17 cellular contexts compared by ENCODE assay signal in the genomic region with DNA sequence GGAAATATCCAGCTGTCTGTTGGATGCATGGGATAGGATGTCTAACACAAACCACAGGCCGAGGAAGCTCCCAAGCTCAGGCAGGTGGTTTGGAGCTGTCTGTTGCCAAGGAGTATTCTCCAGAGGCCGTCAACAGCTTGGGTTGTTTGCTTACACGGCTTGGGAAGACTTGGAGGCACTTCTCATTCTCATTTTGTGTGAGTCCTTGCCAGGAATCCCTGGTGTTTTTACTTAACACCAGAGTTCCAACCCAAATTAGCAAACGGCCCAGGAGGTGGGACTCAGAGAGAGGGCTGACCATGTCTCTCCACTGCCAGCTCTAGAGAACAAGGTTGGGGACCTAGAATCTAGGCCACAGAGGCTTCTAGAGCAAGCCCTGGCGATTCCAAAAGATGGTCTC.
DNase-seq lines count a peak whose midpoint lies in the region; ATAC-seq and TF ChIP-seq lines count a peak whose summit lies in the region.
"Had no signal": no experiment of that assay in that cellular context is flagged by ENCODE, and none has a peak within 500 bp of the region (broad histone marks: within the 10 kb centered on the region; RNA-seq: fewer than 3 reads in every experiment).

No MANE protein-coding gene starts in this region.

- no peak overlapping the region for H3T11ph ChIP-seq in H9 (ENCODE audit: low read length)

- no peaks in the 10 kb centered on the region for H3K79me1 ChIP-seq in H9 (ENCODE audit: insufficient read depth, low read depth, low read length, poor library complexity, severe bottlenecking)

- H4K5ac ChIP-seq in H9 (ENCODE audit: insufficient read length, low read depth, low read length) = no peak overlapping the region

- H3K14ac ChIP-seq in H9 (ENCODE audit: insufficient read depth, low read length) = no peak overlapping the region

- H3K9me3 Mint-ChIP-seq in H9 (no peaks in the 10 kb centered on the region; a peak in 2 of 5 replicates), progenitor cell of endocrine pancreas (ENCODE audit: low read depth) (no peaks in the 10 kb centered on the region)
- H3K9me3 Mint-ChIP-seq: activated naive CD8-positive, alpha-beta T cell treated with anti-CD3 and anti-CD28 coated beads, Interleukin-2, amount 10 ng/mL, durations not matched to agents 7 days and 5 days had no signal

- H3K27me3 Mint-ChIP-seq in H9 (ENCODE audit: low read depth) (peaks cover 2% of the 10 kb centered on the region), progenitor cell of endocrine pancreas (no peaks in the 10 kb centered on the region)

- no peak overlapping the region for H3K4me3 ChIP-seq in skeletal muscle cell (ENCODE audit: low read depth, low read length)
- H3K4me3 ChIP-seq: pancreas had no signal

- no peak overlapping the region for H2BK120ac ChIP-seq in H9 (ENCODE audit: low read depth, low read length, poor library complexity, severe bottlenecking)

- no peak overlapping the region for H3K23ac ChIP-seq in H9 (ENCODE audit: insufficient read length, low read depth, low read length)

- peak; percentile 84 for ATAC-seq in Right ventricle myocardium superior (ENCODE audit: poor library complexity)
- no peak for ATAC-seq in HG03469 (IDR thresholded peaks at IDR 0.05; ENCODE audit: unreplicated experiment)

- H2BK12ac ChIP-seq in H9 (ENCODE audit: insufficient read length, low read depth, low read length) = no peak overlapping the region

- no peaks in the 10 kb centered on the region for H3K27me3 ChIP-seq in H9 (ENCODE audit: insufficient read depth, low read length)
- H3K27me3 ChIP-seq: pancreas had no signal

- H3K56ac ChIP-seq in H9 (ENCODE audit: insufficient read length, low read depth, low read length) = no peak overlapping the region

- H4K91ac ChIP-seq in H9 (ENCODE audit: insufficient read length, low read depth, low read length) = no peak overlapping the region

- DNase-seq in GM03348 (ENCODE audit: low spot score) (peak; percentile 34), NCI-H69 (lab: John Stamatoyannopoulos, UW) (peak; percentile 74), Right ventricle myocardium superior (peak; percentile 53), skeletal muscle cell (ENCODE audit: low read depth) (peak; percentile 48), H9 (no peak), progenitor cell of endocrine pancreas (ENCODE audit: low spot score, unreplicated experiment) (no peak), NCI-H82 (lab: John Stamatoyannopoulos, UW) (no peak)
- DNase-seq: activated CD4-positive, alpha-beta T cell treated with anti-CD3 and anti-CD28 coated beads, Interleukin-2, amount 50 U/mL, for 4 hours; activated naive CD8-positive, alpha-beta T cell treated with anti-CD3 and anti-CD28 coated beads, Interleukin-2, amount 10 ng/mL, durations not matched to agents 7 days and 5 days; activated T-cell treated with anti-CD3 and anti-CD28 coated beads, Interleukin-2, amount 50 U/mL, for 1 hour; effector CD8-positive, alpha-beta T cell; foreskin melanocyte; NCI-H2029 treated with DMSO at 0.1 percent for 48 hours; NCI-H774; pancreas; stimulated activated CD4-positive, alpha-beta T cell treated with anti-CD3 and anti-CD28 coated beads, Interleukin-15, amount 100 ng/mL, for 24 hours had no signal

- H3K4ac ChIP-seq in H9 (ENCODE audit: low read depth, low read length) = no peak overlapping the region

- H3K18ac ChIP-seq in H9 (ENCODE audit: insufficient read length, low read depth, low read length) = no peak overlapping the region

- H3K36me3 Mint-ChIP-seq in H9 (ENCODE audit: insufficient read depth in 1 of 3, low read depth in 3 of 3) (no peaks in the 10 kb centered on the region; a peak in 1 of 7 replicates), progenitor cell of endocrine pancreas (ENCODE audit: insufficient read depth) (no peaks in the 10 kb centered on the region)
- H3K36me3 Mint-ChIP-seq: activated naive CD8-positive, alpha-beta T cell treated with anti-CD3 and anti-CD28 coated beads, Interleukin-2, amount 10 ng/mL, durations not matched to agents 7 days and 5 days had no signal

- H3K27ac Mint-ChIP-seq in H9 (no peak overlapping the region; a peak in 1 of 7 replicates), progenitor cell of endocrine pancreas (no peak overlapping the region)
- H3K27ac Mint-ChIP-seq: activated naive CD8-positive, alpha-beta T cell treated with anti-CD3 and anti-CD28 coated beads, Interleukin-2, amount 10 ng/mL, durations not matched to agents 7 days and 5 days had no signal

- H2BK20ac ChIP-seq in H9 (ENCODE audit: low read depth, low read length, poor library complexity, severe bottlenecking) = no peak overlapping the region

- H3K9me3 ChIP-seq in H9 (ENCODE audit: control insufficient read depth, low read depth, low read length) = no peaks in the 10 kb centered on the region
- H3K9me3 ChIP-seq: pancreas had no signal

- no peak overlapping the region for H2AFZ ChIP-seq in H9 (ENCODE audit: low read length)

- H3K4me1 Mint-ChIP-seq in H9 = no peaks in the 10 kb centered on the region
- peaks cover 6% of the 10 kb centered on the region for H3K4me1 Mint-ChIP-seq in progenitor cell of endocrine pancreas (ENCODE audit: low read depth)
- H3K4me1 Mint-ChIP-seq: activated naive CD8-positive, alpha-beta T cell treated with anti-CD3 and anti-CD28 coated beads, Interleukin-2, amount 10 ng/mL, durations not matched to agents 7 days and 5 days had no signal

- no peaks in the 10 kb centered on the region for H3K4me1 ChIP-seq in H9 (ENCODE audit: insufficient read depth, low read length)

- no peak overlapping the region for H2AK5ac ChIP-seq in H9 (ENCODE audit: insufficient read length, low read length)

- no peak overlapping the region for H2BK15ac ChIP-seq in H9 (ENCODE audit: low read depth, low read length)

- no peak overlapping the region for H3K4me2 ChIP-seq in H9 (ENCODE audit: insufficient read depth, insufficient read length, low read length)

- TF ChIP-seq CTCF in H9 (conservative IDR thresholded peaks at IDR 0.05) (no peak), progenitor cell of endocrine pancreas (IDR thresholded peaks at IDR 0.05; ENCODE audit: unreplicated experiment) (no peak)

- H4K20me1 ChIP-seq in H9 (ENCODE audit: control insufficient read depth, insufficient read depth, insufficient read length) = no peaks in the 10 kb centered on the region

- no peaks in the 10 kb centered on the region for H3K23me2 ChIP-seq in H9 (ENCODE audit: insufficient read length, low read depth, low read length, poor library complexity, severe bottlenecking)

- intact Hi-C loops in Right ventricle myocardium superior (cut with DNase I) = no loop called here

- no CpG with 5 or more reads among the region's 5 CpGs for WGBS in H9 (ENCODE audit: extremely low coverage, insufficient read length, low lambda C conversion rate)

- H3K79me2 ChIP-seq in H9 (ENCODE audit: insufficient read depth, low read length) = no peaks in the 10 kb centered on the region

- H3K9ac ChIP-seq in H9 (ENCODE audit: extremely low read depth, insufficient read length, low read length) = no peak overlapping the region

- no peak overlapping the region for H4K8ac ChIP-seq in H9 (replicated peaks; ENCODE audit: insufficient read length, low read depth, low read length)

- H3K4me3 Mint-ChIP-seq in H9 (no peak overlapping the region), progenitor cell of endocrine pancreas (ENCODE audit: low read depth) (no peak overlapping the region)
- H3K4me3 Mint-ChIP-seq: activated naive CD8-positive, alpha-beta T cell treated with anti-CD3 and anti-CD28 coated beads, Interleukin-2, amount 10 ng/mL, durations not matched to agents 7 days and 5 days had no signal

- H2BK5ac ChIP-seq in H9 (ENCODE audit: insufficient read length, low read length) = no peak overlapping the region

- no peak overlapping the region for H3K27ac ChIP-seq in H9 (ENCODE audit: insufficient read length, low read depth, low read length)

Comparison
In these comparisons a context has a peak if more than half of its experiments do, and no peak if none do; other contexts are left out.
1. DNase-seq: peak in GM03348 (single experiment), NCI-H69 (single experiment), Right ventricle myocardium superior (single experiment) and skeletal muscle cell (single experiment); none in H9 (single experiment), progenitor cell of endocrine pancreas (single experiment) and NCI-H82 (single experiment).